ENCODE assay signal across 1 cellular context in genomic region chr10:72885953-72886352, GRCh38.
TF ChIP-seq lines count a peak whose summit lies in the region.

No MANE protein-coding gene starts in this region.

TF ChIP-seq in WTC11, 78 proteins besides CTCF, POLR2A, EP300 and RAD21 (continued from another document):
- TF ChIP-seq PRDM15 (CRISPR knock-in tag; IDR thresholded peaks at IDR 0.05) (no peak), IRF1 (CRISPR knock-in tag; IDR thresholded peaks at IDR 0.05) (no peak), STAT6 (CRISPR knock-in tag; conservative IDR thresholded peaks at IDR 0.05; ENCODE audit: low read depth) (no peak), HMGA2 (CRISPR knock-in tag; IDR thresholded peaks at IDR 0.05) (no peak), ATF3 (CRISPR knock-in tag; conservative IDR thresholded peaks at IDR 0.05) (no peak), JAZF1 (CRISPR knock-in tag; IDR thresholded peaks at IDR 0.05) (no peak), PREB (CRISPR knock-in tag; IDR thresholded peaks at IDR 0.05; ENCODE audit: borderline replicate concordance) (no peak), USF2 (CRISPR knock-in tag; IDR thresholded peaks at IDR 0.05) (no peak), SP1 (CRISPR knock-in tag; conservative IDR thresholded peaks at IDR 0.05) (no peak), AR (CRISPR knock-in tag; IDR thresholded peaks at IDR 0.05) (no peak), ATF2 (CRISPR knock-in tag; IDR thresholded peaks at IDR 0.05; ENCODE audit: borderline replicate concordance, low read depth) (no peak), ZNF263 (CRISPR knock-in tag; IDR thresholded peaks at IDR 0.05; ENCODE audit: low read depth) (no peak), E2F4 (CRISPR knock-in tag; IDR thresholded peaks at IDR 0.05; ENCODE audit: borderline replicate concordance, low read depth) (no peak), USF1 (CRISPR knock-in tag; IDR thresholded peaks at IDR 0.05) (no peak), IRF2 (CRISPR knock-in tag; IDR thresholded peaks at IDR 0.05; ENCODE audit: borderline replicate concordance, low read depth) (no peak), GABPB1 (CRISPR knock-in tag; IDR thresholded peaks at IDR 0.05) (no peak)
